In the genomic region with DNA sequence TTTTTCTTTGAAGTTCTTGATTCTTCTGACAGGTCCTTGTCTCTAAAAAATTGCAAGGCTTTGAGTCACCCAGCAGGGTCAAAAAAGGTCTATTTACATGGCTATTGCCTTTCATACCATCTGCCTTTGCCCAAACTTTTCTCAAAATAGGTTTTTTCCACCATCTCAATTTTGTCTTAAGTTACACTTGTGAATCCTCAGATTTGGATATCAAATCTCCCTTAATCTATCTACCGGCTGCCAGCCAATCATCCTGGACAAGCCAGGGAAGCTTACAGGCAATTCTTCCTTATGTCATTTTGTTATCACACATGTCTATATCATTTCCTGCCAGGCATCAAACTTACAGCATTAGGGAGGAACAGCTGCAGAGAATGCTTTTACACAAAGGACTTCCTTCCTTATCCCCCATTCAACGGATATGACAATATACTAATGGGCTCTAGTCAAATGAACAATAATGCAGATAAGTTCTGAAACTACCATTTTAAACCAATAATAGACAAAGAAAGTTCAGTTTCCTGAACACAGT, we compare ENCODE assay signal across 8 cellular contexts.
A peak's percentile ranks its signal among the peaks of the same experiment; 100 is the strongest.
DNase-seq lines count a peak whose midpoint lies in the region; ATAC-seq and TF ChIP-seq lines count a peak whose summit lies in the region.

No MANE protein-coding gene starts in this region.

- H3K4me1 Mint-ChIP-seq in Caco-2 (ENCODE audit: low read depth, unreplicated experiment), result peaks cover 51% of the 10 kb centered on the region
- peaks cover 46% of the 10 kb centered on the region for H3K4me1 Mint-ChIP-seq in activated naive CD8-positive, alpha-beta T cell treated with anti-CD3 and anti-CD28 coated beads, Interleukin-2, amount 10 ng/mL, durations not matched to agents 7 days and 5 days

- no TSS peak for BruUV-seq in Caco-2 (replicated peaks; lab: Mats Ljungman, UMichigan)

- intact Hi-C loops in Caco-2 (cut with micrococcal nuclease; ENCODE audit: unreplicated experiment) (loop anchor here (2.0 to 10.0 kb wide), 2 partner anchors 16 to 48 kb away; no protein-coding TSS in a partner anchor), mucosa of descending colon (cut with DNase I, micrococcal nuclease) (no loop called here)

- TF ChIP-seq CTCF in Caco-2 (IDR thresholded peaks at IDR 0.05; ENCODE audit: insufficient read depth in 1 of 2, low read depth in 1 of 2, low read length in 1 of 2, severe bottlenecking in 1 of 2, unreplicated experiment in 1 of 2), result no peak
- no peak for TF ChIP-seq CTCF in mucosa of descending colon (IDR thresholded peaks at IDR 0.05)

- H3K36me3 Mint-ChIP-seq in Caco-2 (ENCODE audit: insufficient read depth, unreplicated experiment), result peaks cover 5% of the 10 kb centered on the region
- peaks cover 35% of the 10 kb centered on the region for H3K36me3 Mint-ChIP-seq in activated naive CD8-positive, alpha-beta T cell treated with anti-CD3 and anti-CD28 coated beads, Interleukin-2, amount 10 ng/mL, durations not matched to agents 7 days and 5 days

- CTCF ChIA-PET in Caco-2 (lab: Charles Lee), result interaction anchor here (0.6 to 0.7 kb wide), 2 partner anchors 87 to 136 kb away, joined by 3 to 4 read pairs; no protein-coding TSS in a partner anchor

- H3K36me3 ChIP-seq in Caco-2 (ENCODE audit: control insufficient read depth, insufficient read depth, low read length), result no peaks in the 10 kb centered on the region
- no peaks in the 10 kb centered on the region for H3K36me3 ChIP-seq in mucosa of descending colon (ENCODE audit: low read depth)

- POLR2A ChIA-PET in Caco-2 (lab: Charles Lee), result no interaction called here
- POLR2A ChIA-PET in activated naive CD8-positive, alpha-beta T cell treated with anti-CD3 and anti-CD28 coated beads, Interleukin-2, amount 10 ng/mL, durations not matched to agents 7 days and 5 days (lab: Charles Lee), result interaction anchor here (0.8 kb wide), 1 partner anchor 12 kb away, joined by 3 read pairs; no protein-coding TSS in a partner anchor

- H3K27me3 ChIP-seq in Caco-2 (replicated peaks; ENCODE audit: control insufficient read depth, insufficient read depth, low read length), result no peaks in the 10 kb centered on the region

- H3K4me3 Mint-ChIP-seq in Caco-2 (ENCODE audit: unreplicated experiment), result peak overlapping the region; percentile 34
- H3K4me3 Mint-ChIP-seq in activated naive CD8-positive, alpha-beta T cell treated with anti-CD3 and anti-CD28 coated beads, Interleukin-2, amount 10 ng/mL, durations not matched to agents 7 days and 5 days, result peak overlapping the region; percentile 54

- H3K27ac Mint-ChIP-seq in Caco-2 (ENCODE audit: unreplicated experiment), result peak overlapping the region; percentile 36
- H3K27ac Mint-ChIP-seq in activated naive CD8-positive, alpha-beta T cell treated with anti-CD3 and anti-CD28 coated beads, Interleukin-2, amount 10 ng/mL, durations not matched to agents 7 days and 5 days, result peak overlapping the region; percentile 62

- no peaks in the 10 kb centered on the region for H3K9me3 ChIP-seq in Caco-2
- no peaks in the 10 kb centered on the region for H3K9me3 ChIP-seq in mucosa of descending colon

- DNase-seq in Caco-2 (no peak), Kasumi-1 (lab: John Stamatoyannopoulos, UW) (peak; percentile 94), mucosa of descending colon (no peak), NCI-H1048 (lab: John Stamatoyannopoulos, UW) (no peak), mesenteric fat pad (ENCODE audit: low spot score) (no peak)
- DNase-seq in activated naive CD8-positive, alpha-beta T cell treated with anti-CD3 and anti-CD28 coated beads, Interleukin-2, amount 10 ng/mL, durations not matched to agents 7 days and 5 days, result no peak

- no peaks in the 10 kb centered on the region for H3K27me3 Mint-ChIP-seq in Caco-2 (ENCODE audit: insufficient read depth, unreplicated experiment)
- no peaks in the 10 kb centered on the region for H3K27me3 Mint-ChIP-seq in activated naive CD8-positive, alpha-beta T cell treated with anti-CD3 and anti-CD28 coated beads, Interleukin-2, amount 10 ng/mL, durations not matched to agents 7 days and 5 days

- peaks cover 21% of the 10 kb centered on the region for H3K9me3 Mint-ChIP-seq in Caco-2 (ENCODE audit: unreplicated experiment)
- H3K9me3 Mint-ChIP-seq in activated naive CD8-positive, alpha-beta T cell treated with anti-CD3 and anti-CD28 coated beads, Interleukin-2, amount 10 ng/mL, durations not matched to agents 7 days and 5 days, result no peaks in the 10 kb centered on the region

- H3K4me1 ChIP-seq in Caco-2 (peaks cover 50% of the 10 kb centered on the region), mucosa of descending colon (ENCODE audit: low read depth) (peaks cover 5% of the 10 kb centered on the region)

- H3K4me3 ChIP-seq in Caco-2 (ENCODE audit: low read depth, low read length) (no peak overlapping the region), mucosa of descending colon (no peak overlapping the region)

- peak; percentile 64 for ATAC-seq in activated naive CD8-positive, alpha-beta T cell treated with anti-CD3 and anti-CD28 coated beads, Interleukin-2, amount 10 ng/mL, durations not matched to agents 7 days and 5 days (ENCODE audit: low read depth)
- ATAC-seq in mucosa of descending colon (peak; percentile 54), HG03175 (IDR thresholded peaks at IDR 0.05; ENCODE audit: unreplicated experiment) (no peak), GM19467 (IDR thresholded peaks at IDR 0.05; ENCODE audit: unreplicated experiment) (no peak)

Comparison
In these comparisons a context has a peak if more than half of its experiments do, and no peak if none do; other contexts are left out.
1. DNase-seq: peak in Kasumi-1 (2 of 2); none in Caco-2 (0 of 2), activated naive CD8-positive, alpha-beta T cell treated with anti-CD3 and anti-CD28 coated beads, Interleukin-2, amount 10 ng/mL, durations not matched to agents 7 days and 5 days (single experiment), mucosa of descending colon (0 of 3), NCI-H1048 (single experiment) and mesenteric fat pad (single experiment).
2. ATAC-seq: peak in activated naive CD8-positive, alpha-beta T cell treated with anti-CD3 and anti-CD28 coated beads, Interleukin-2, amount 10 ng/mL, durations not matched to agents 7 days and 5 days (single experiment) and mucosa of descending colon (single experiment); none in HG03175 (single experiment) and GM19467 (single experiment).